In genomic region chr6:124683507-124683906, GRCh38 we compare ENCODE assay signal across 2 cellular contexts.
TF ChIP-seq lines count a peak whose summit lies in the region.

No MANE protein-coding gene starts in this region.

TF ChIP-seq in HepG2, 621 proteins besides CTCF, POLR2A, EP300 and RAD21:
- TF ChIP-seq NCOA2 (CRISPR knock-in tag; IDR thresholded peaks at IDR 0.05) (no peak), ARID2 (CRISPR knock-in tag; IDR thresholded peaks at IDR 0.05; ENCODE audit: borderline replicate concordance) (no peak), CBX5 (CRISPR knock-in tag; IDR thresholded peaks at IDR 0.05; ENCODE audit: borderline replicate concordance) (no peak), ETV5 (CRISPR knock-in tag; IDR thresholded peaks at IDR 0.05; ENCODE audit: borderline replicate concordance) (no peak), PRDM10 (CRISPR knock-in tag; IDR thresholded peaks at IDR 0.05; ENCODE audit: low read depth) (no peak), ZNF432 (CRISPR knock-in tag; IDR thresholded peaks at IDR 0.05; ENCODE audit: borderline replicate concordance) (no peak), AGO1 (IDR thresholded peaks at IDR 0.05; ENCODE audit: low read depth, low read length, poor library complexity, severe bottlenecking) (no peak), THAP8 (CRISPR knock-in tag; IDR thresholded peaks at IDR 0.05; ENCODE audit: borderline replicate concordance) (no peak), SRSF1 (optimal IDR thresholded peaks at IDR 0.05; ENCODE audit: low read depth, low read length) (no peak), MIER2 (CRISPR knock-in tag; IDR thresholded peaks at IDR 0.05) (no peak)
TF ChIP-seq in HepG2: peak in this region for 0.

TF ChIP-seq in H1, 55 proteins besides CTCF, POLR2A, EP300 and RAD21:
- TF ChIP-seq KDM1A (IDR thresholded peaks at IDR 0.05; ENCODE audit: borderline replicate concordance, low read length): no peak
- TF ChIP-seq MAX (IDR thresholded peaks at IDR 0.05): peak; percentile 44
